8 cellular contexts compared by ENCODE assay signal in genomic region chr17:37607637-37608368, GRCh38. TPM values are rescaled to one million over a fixed set of nuclear protein-coding genes. Genes with fewer than 3 reads are reported as not detected.
DNase-seq lines count a peak whose midpoint lies in the region; ATAC-seq, FAIRE-seq and TF ChIP-seq lines count a peak whose summit lies in the region.

No MANE protein-coding gene starts in this region.

- intact Hi-C loops in MCF 10A (cut with micrococcal nuclease), result no loop called here

- no peak for ATAC-seq in HG03135 (IDR thresholded peaks at IDR 0.05; ENCODE audit: unreplicated experiment)

- no peaks in the 10 kb centered on the region for H3K9me2 ChIP-seq in MM.1S (replicated peaks; ENCODE audit: insufficient read depth, low read length)

- H3K4me1 Mint-ChIP-seq in MCF 10A (ENCODE audit: insufficient read depth, unreplicated experiment), result peaks cover 9% of the 10 kb centered on the region

- H3F3A ChIP-seq in MM.1S (ENCODE audit: insufficient read depth, low read length), result peaks cover 35% of the 10 kb centered on the region

- H3K27ac Mint-ChIP-seq in MCF 10A (ENCODE audit: low read depth, unreplicated experiment), result no peak overlapping the region

- POLR2A ChIA-PET in MCF 10A (lab: Yijun Ruan, JAX), result interaction anchor here (0.7 to 4.2 kb wide), 13 partner anchors 8 to 948 kb away, joined by 3 to 49 read pairs (median 7); partner anchors contain the start of gene DDX52

- H3K4me3 ChIP-seq in MM.1S (ENCODE audit: low read length), result peak overlapping the region; percentile 88
- peak overlapping the region; percentile 82 to 93 for H3K4me3 ChIP-seq in muscle layer of colon (ENCODE audit: low read depth in 1 of 2, low read length in 2 of 2)

- DNase-seq in CD1c-positive myeloid dendritic cell (ENCODE audit: extremely low spot score), result peak; percentile 18
- peak; percentile 77 for DNase-seq in MM.1S
- no peak for DNase-seq in MCF 10A (ENCODE audit: unreplicated experiment)
- no peak for DNase-seq in D721Med (ENCODE audit: insufficient read length, low spot score)
- no peak for DNase-seq in NCI-H2081 treated with DMSO at 0.1 percent for 48 hours (lab: John Stamatoyannopoulos, UW)
- no peak for DNase-seq in MV-4-11 (lab: John Stamatoyannopoulos, UW)

- H3K27me3 ChIP-seq in MM.1S (replicated peaks; ENCODE audit: insufficient read depth, low read length) (no peaks in the 10 kb centered on the region), muscle layer of colon (ENCODE audit: control insufficient read depth in 1 of 2, insufficient read depth in 2 of 2, low read length in 2 of 2) (no peaks in the 10 kb centered on the region)

- H2AFZ ChIP-seq in MM.1S (ENCODE audit: low read length), result peak overlapping the region; percentile 1; the same call in 1 of the 2 replicates

- H3K9me3 ChIP-seq in MM.1S (replicated peaks; ENCODE audit: insufficient read depth, low read length) (no peaks in the 10 kb centered on the region), muscle layer of colon (ENCODE audit: low read length) (no peaks in the 10 kb centered on the region)

- no peaks in the 10 kb centered on the region for H3K9me3 Mint-ChIP-seq in MCF 10A (ENCODE audit: unreplicated experiment)

- H3K27ac ChIP-seq in MM.1S (ENCODE audit: low read length) (peak overlapping the region; percentile 77), muscle layer of colon (ENCODE audit: low read depth, low read length) (peak overlapping the region; percentile 90)

- H3K27me3 Mint-ChIP-seq in MCF 10A (ENCODE audit: insufficient read depth, unreplicated experiment), result no peaks in the 10 kb centered on the region

- 0 out of 2 replicates have a peak, but pooled peaks cover 6% of the 10 kb centered on the region for H4K20me1 ChIP-seq in MM.1S (ENCODE audit: insufficient read depth, low read length)

- H3K36me3 Mint-ChIP-seq in MCF 10A (ENCODE audit: insufficient read depth, unreplicated experiment), result peaks cover 7% of the 10 kb centered on the region

- no peak for FAIRE-seq in D721Med (lab: Jason Lieb, UNC)

- H3K4me2 ChIP-seq in MM.1S (ENCODE audit: low read depth, low read length), result peak overlapping the region; percentile 82; the same call in 1 of the 2 replicates

- H3K9ac ChIP-seq in MM.1S (ENCODE audit: low read length) (peak overlapping the region; percentile 94), muscle layer of colon (ENCODE audit: low read length) (peak overlapping the region; percentile 73)

- H3K36me3 ChIP-seq in MM.1S (replicated peaks; ENCODE audit: insufficient read depth, low read length) (no peaks in the 10 kb centered on the region), muscle layer of colon (ENCODE audit: insufficient read depth, low read length) (no peaks in the 10 kb centered on the region)

- BruUV-seq in MCF 10A (replicated peaks; lab: Mats Ljungman, UMichigan), result no TSS peak

- CTCF ChIA-PET in MCF 10A (lab: Yijun Ruan, JAX), result interaction anchor here (0.7 to 0.8 kb wide), 2 partner anchors 183 to 234 kb away, joined by 3 read pairs; no protein-coding TSS in a partner anchor

- TF ChIP-seq CTCF in MM.1S (IDR thresholded peaks at IDR 0.05; ENCODE audit: low read length) (no peak), MCF 10A (IDR thresholded peaks at IDR 0.05; ENCODE audit: unreplicated experiment) (no peak), D721Med (IDR thresholded peaks at IDR 0.05; ENCODE audit: insufficient read depth, missing control alignments) (no peak)

- peaks cover 21% of the 10 kb centered on the region; the same call in 1 of the 2 replicates for H3K4me1 ChIP-seq in MM.1S (ENCODE audit: low read length)
- peaks cover 29% of the 10 kb centered on the region for H3K4me1 ChIP-seq in muscle layer of colon (ENCODE audit: insufficient read depth, low read length)

- H3K79me2 ChIP-seq in MM.1S (ENCODE audit: low read length), result peaks cover 57% of the 10 kb centered on the region

- H3K4me3 Mint-ChIP-seq in MCF 10A (ENCODE audit: unreplicated experiment), result peak overlapping the region; percentile 87

RNA-seq across cellular contexts. Expression of gene SYNRG, which starts 1.4 kb away (rescaled TPM):
- total RNA-seq in MCF 10A (2022), result 18.0 and 26.8 TPM in 2 replicates

RNA-seq across cellular contexts. Expression of gene DDX52, which starts 35.4 kb away (rescaled TPM):
- total RNA-seq in MCF 10A (2022), result 37.8 and 42.5 TPM in 2 replicates

Comparison
In these comparisons a context has a peak if more than half of its experiments do, and no peak if none do; other contexts are left out.
1. DNase-seq: peak in CD1c-positive myeloid dendritic cell (single experiment) and MM.1S (single experiment); none in MCF 10A (single experiment), D721Med (single experiment), NCI-H2081 treated with DMSO at 0.1 percent for 48 hours (single experiment) and MV-4-11 (single experiment).